Comparison of ENCODE assay signal across 13 cellular contexts in genomic region chr7:124992881-124993562, GRCh38.
DNase-seq lines count a peak whose midpoint lies in the region; ATAC-seq and TF ChIP-seq lines count a peak whose summit lies in the region.
"Had no signal": no experiment of that assay in that cellular context is flagged by ENCODE, and none has a peak within 500 bp of the region (broad histone marks: within the 10 kb centered on the region; RNA-seq: fewer than 3 reads in every experiment).

No MANE protein-coding gene starts in this region.

- no peak overlapping the region for H3K27ac ChIP-seq in mammary epithelial cell (ENCODE audit: insufficient read depth, low read depth, low read length)

- H3K4me3 Mint-ChIP-seq in immature natural killer cell: no peak overlapping the region
- H3K4me3 Mint-ChIP-seq: brain; CD8-positive, alpha-beta T cell had no signal

- intact Hi-C loops in mammary epithelial cell (cut with micrococcal nuclease): no loop called here

- no peak for TF ChIP-seq CTCF in mammary epithelial cell (conservative IDR thresholded peaks at IDR 0.05 in 1 of 2, IDR thresholded peaks at IDR 0.05 in 1 of 2; ENCODE audit: extremely low read depth in 1 of 2, insufficient read depth in 1 of 2, low read depth in 1 of 2, low read length in 2 of 2)

- H3K9me3 ChIP-seq in mammary epithelial cell (replicated peaks; ENCODE audit: insufficient read depth, low read length): no peaks in the 10 kb centered on the region

- no peaks in the 10 kb centered on the region for H3K27me3 ChIP-seq in mammary epithelial cell (ENCODE audit: insufficient read depth, low read length)

- dilution Hi-C loops in mammary epithelial cell (cut with HindIII; ENCODE audit: low sequenced_read_pairs): no loop called here

- H3K27me3 Mint-ChIP-seq in immature natural killer cell (ENCODE audit: low read depth in 3 of 3): no peaks in the 10 kb centered on the region
- H3K27me3 Mint-ChIP-seq: brain had no signal

- no peak overlapping the region for H3K4me2 ChIP-seq in mammary epithelial cell (ENCODE audit: insufficient read depth, low read depth, low read length)

- ATAC-seq in HG03139 (IDR thresholded peaks at IDR 0.05; ENCODE audit: unreplicated experiment): no peak
- ATAC-seq: CD8-positive, alpha-beta T cell had no signal

- in situ Hi-C loops in mammary epithelial cell (cut with MboI; ENCODE audit: low sequenced_read_pairs in 2 of 2): no loop called here

- H2AFZ ChIP-seq in mammary epithelial cell (ENCODE audit: low read depth, low read length): no peak overlapping the region

- no peaks in the 10 kb centered on the region for H4K20me1 ChIP-seq in mammary epithelial cell (ENCODE audit: insufficient read depth, low read length)

- 49% methylated on average over 4 of the region's 4 CpGs for WGBS in mammary epithelial cell (ENCODE audit: low coverage, missing lambda C conversion rate)

- H3K9ac ChIP-seq in mammary epithelial cell (ENCODE audit: insufficient read depth, low read length): no peak overlapping the region

- DNase-seq in AG20443 (ENCODE audit: low spot score): peak; percentile 77
- peak; percentile 35 for DNase-seq in LoVo (ENCODE audit: low spot score)
- peak; percentile 71 for DNase-seq in mammary epithelial cell
- peak; percentile 29 for DNase-seq in myocyte (ENCODE audit: low read depth)
- DNase-seq in foreskin melanocyte: no peak
- DNase-seq in activated effector memory CD4-positive, alpha-beta T cell treated with Interleukin-2 at 50 U/mL for 16 hours: no peak
- no peak for DNase-seq in immature natural killer cell
- DNase-seq: CD8-positive, alpha-beta T cell; MM.1S; NCI-H526 treated with DMSO at 0.1 percent for 48 hours; retina had no signal

- H3K36me3 Mint-ChIP-seq in immature natural killer cell: peaks cover 0 to 4% (median 0%) of the 10 kb centered on the region in 3 donors
- H3K36me3 Mint-ChIP-seq: CD8-positive, alpha-beta T cell had no signal

- H3K27ac Mint-ChIP-seq in immature natural killer cell: no peak overlapping the region
- H3K27ac Mint-ChIP-seq: brain; CD8-positive, alpha-beta T cell had no signal

- peaks cover 6 to 28% (median 13%) of the 10 kb centered on the region in 6 donors for H3K9me3 Mint-ChIP-seq in immature natural killer cell

- CTCF ChIA-PET in mammary epithelial cell (lab: Charles Lee; ENCODE audit: low non-redundant PET): no interaction called here

- no peaks in the 10 kb centered on the region for H3K4me1 Mint-ChIP-seq in immature natural killer cell
- H3K4me1 Mint-ChIP-seq: brain had no signal

- H3K79me2 ChIP-seq in mammary epithelial cell (ENCODE audit: insufficient read depth, low read length): no peaks in the 10 kb centered on the region

- no peaks in the 10 kb centered on the region for H3K36me3 ChIP-seq in mammary epithelial cell (ENCODE audit: insufficient read depth, low read length)

- no peaks in the 10 kb centered on the region for H3K4me1 ChIP-seq in mammary epithelial cell (ENCODE audit: insufficient read depth, low read length)

- H3K4me3 ChIP-seq in mammary epithelial cell (replicated peaks in 1 of 3; ENCODE audit: insufficient read depth in 1 of 3, low read depth in 2 of 3, low read length in 3 of 3): no peak overlapping the region

- no TSS peak for BruUV-seq in mammary epithelial cell (replicated peaks; lab: Mats Ljungman, UMichigan)

Comparison
In these comparisons a context has a peak if more than half of its experiments do, and no peak if none do; other contexts are left out.
1. DNase-seq: peak in AG20443 (single experiment), LoVo (single experiment), mammary epithelial cell (single experiment) and myocyte (single experiment); none in foreskin melanocyte (single experiment), activated effector memory CD4-positive, alpha-beta T cell treated with Interleukin-2 at 50 U/mL for 16 hours (single experiment) and immature natural killer cell (0 of 3).